ENCODE assay signal across 8 cellular contexts in the genomic region with DNA sequence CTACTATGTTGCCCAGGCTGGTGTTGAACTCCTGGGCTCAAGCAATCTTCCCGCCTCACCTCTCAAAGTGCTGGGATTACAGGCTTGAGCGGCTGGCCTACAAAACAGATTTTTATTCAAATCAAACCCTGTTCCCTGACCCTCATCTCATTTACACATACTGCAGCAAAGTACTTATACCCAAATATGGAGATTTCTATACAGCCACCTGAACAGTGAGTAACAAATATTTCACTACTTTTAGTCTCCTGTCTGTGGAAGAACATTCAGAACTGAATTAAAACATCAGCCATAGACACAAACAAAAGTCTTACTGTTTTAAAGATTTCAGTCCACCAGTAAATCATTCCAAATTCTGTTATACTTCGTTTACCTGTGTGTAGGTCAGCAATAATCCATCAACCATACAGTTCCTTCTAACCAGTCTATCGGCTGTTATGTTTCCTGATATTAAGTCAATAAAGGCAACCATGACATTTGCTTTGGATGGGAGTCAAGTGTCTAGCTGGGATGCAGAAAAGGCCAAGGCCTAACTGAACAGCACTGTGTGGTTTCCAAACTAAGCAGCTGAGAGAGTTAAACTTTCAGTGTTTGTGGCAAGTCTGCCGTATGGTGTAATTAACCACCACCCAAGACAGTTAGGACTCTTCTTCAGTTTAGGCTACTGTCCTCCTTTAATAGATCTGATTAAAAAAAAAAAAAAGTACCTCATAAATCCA. TPM values are rescaled to one million over a fixed set of nuclear protein-coding genes. Genes with fewer than 3 reads are reported as not detected.
DNase-seq lines count a peak whose midpoint lies in the region; ATAC-seq and TF ChIP-seq lines count a peak whose summit lies in the region.

No MANE protein-coding gene starts in this region.

- DNase-seq in NCI-H2107 treated with DMSO at 0.1 percent for 48 hours (lab: John Stamatoyannopoulos, UW; ENCODE audit: unreplicated experiment) (peak; percentile 29), NCI-H2107 (lab: John Stamatoyannopoulos, UW) (no peak), NCI-H146 (lab: John Stamatoyannopoulos, UW) (peak; percentile 12), spleen (no peak)
- DNase-seq in activated CD8-positive, alpha-beta T cell treated with anti-CD3 and anti-CD28 coated beads, Interleukin-2, amount 10 ng/mL, durations not matched to agents 7 days and 5 days = no peak

- CTCF ChIA-PET in activated CD8-positive, alpha-beta T cell treated with anti-CD3 and anti-CD28 coated beads, Interleukin-2, amount 10 ng/mL, durations not matched to agents 7 days and 5 days (lab: Charles Lee) = interaction anchor here (0.7 to 2.3 kb wide), 7 partner anchors 13 to 82 kb away, joined by 3 to 11 read pairs (median 4); no protein-coding TSS in a partner anchor

- TF ChIP-seq CTCF in nephron (IDR thresholded peaks at IDR 0.05; ENCODE audit: unreplicated experiment in 3 of 3) = no peak
- no peak for TF ChIP-seq CTCF in spleen (IDR thresholded peaks at IDR 0.05 in 8 of 11, conservative IDR thresholded peaks at IDR 0.05 in 3 of 11)

- H3K27me3 Mint-ChIP-seq in activated CD8-positive, alpha-beta T cell treated with anti-CD3 and anti-CD28 coated beads, Interleukin-2, amount 10 ng/mL, durations not matched to agents 7 days and 5 days (ENCODE audit: low read depth) = no peaks in the 10 kb centered on the region
- no peaks in the 10 kb centered on the region for H3K27me3 Mint-ChIP-seq in nephron (ENCODE audit: low read depth)

- WGBS in spleen, 5 donors = 61 to 80% (median 67%) methylated on average over 5 of the region's 5 CpGs

- no peak for TF ChIP-seq POLR2A in spleen (IDR thresholded peaks at IDR 0.05)

- peak overlapping the region in 3 of 8 donors; percentile 2 to 49 (median 14) for H3K27ac ChIP-seq in spleen

- H3K4me3 ChIP-seq in spleen = no peak overlapping the region

- peaks cover 0 to 97% (median 38%) of the 10 kb centered on the region in 6 donors for H3K4me1 ChIP-seq in spleen

- no peak for ATAC-seq in activated CD8-positive, alpha-beta T cell treated with anti-CD3 and anti-CD28 coated beads, Interleukin-2, amount 10 ng/mL, durations not matched to agents 7 days and 5 days
- ATAC-seq in HG02970 (IDR thresholded peaks at IDR 0.05; ENCODE audit: low FRiP score, unreplicated experiment) = no peak
- no peak for ATAC-seq in GM21423 (IDR thresholded peaks at IDR 0.05; ENCODE audit: unreplicated experiment)

- peaks cover 44% of the 10 kb centered on the region for H3K4me1 Mint-ChIP-seq in activated CD8-positive, alpha-beta T cell treated with anti-CD3 and anti-CD28 coated beads, Interleukin-2, amount 10 ng/mL, durations not matched to agents 7 days and 5 days (ENCODE audit: low read depth)
- peaks cover 11% of the 10 kb centered on the region for H3K4me1 Mint-ChIP-seq in nephron

- no peaks in the 10 kb centered on the region for H3K27me3 ChIP-seq in spleen (replicated peaks in 1 of 7)

- no peaks in the 10 kb centered on the region for H3K36me3 ChIP-seq in spleen

- peak overlapping the region; percentile 41 for H3K27ac Mint-ChIP-seq in activated CD8-positive, alpha-beta T cell treated with anti-CD3 and anti-CD28 coated beads, Interleukin-2, amount 10 ng/mL, durations not matched to agents 7 days and 5 days
- peak overlapping the region; percentile 49 to 72 (median 72) for H3K27ac Mint-ChIP-seq in nephron

- H3K9me3 ChIP-seq in spleen = no peaks in the 10 kb centered on the region

- no peak overlapping the region for H3K4me3 Mint-ChIP-seq in activated CD8-positive, alpha-beta T cell treated with anti-CD3 and anti-CD28 coated beads, Interleukin-2, amount 10 ng/mL, durations not matched to agents 7 days and 5 days
- no peak overlapping the region for H3K4me3 Mint-ChIP-seq in nephron

- H3K9me3 Mint-ChIP-seq in activated CD8-positive, alpha-beta T cell treated with anti-CD3 and anti-CD28 coated beads, Interleukin-2, amount 10 ng/mL, durations not matched to agents 7 days and 5 days (ENCODE audit: insufficient read depth) = no peaks in the 10 kb centered on the region
- H3K9me3 Mint-ChIP-seq in nephron = no peaks in the 10 kb centered on the region

- POLR2A ChIA-PET in activated CD8-positive, alpha-beta T cell treated with anti-CD3 and anti-CD28 coated beads, Interleukin-2, amount 10 ng/mL, durations not matched to agents 7 days and 5 days (lab: Charles Lee) = no interaction called here

- intact Hi-C loops in spleen (cut with DNase I; ENCODE audit: low total_unique reads) = no loop called here

- H3K36me3 Mint-ChIP-seq in activated CD8-positive, alpha-beta T cell treated with anti-CD3 and anti-CD28 coated beads, Interleukin-2, amount 10 ng/mL, durations not matched to agents 7 days and 5 days (ENCODE audit: low read depth) = peaks cover 5% of the 10 kb centered on the region
- H3K36me3 Mint-ChIP-seq in nephron (ENCODE audit: low read depth) = no peaks in the 10 kb centered on the region

RNA-seq across cellular contexts. Expression of a gene that starts 22.3 kb away (rescaled TPM):
- 10 to 100 TPM; 13.0 to 17.9 TPM for total RNA-seq in activated CD8-positive, alpha-beta T cell treated with anti-CD3 and anti-CD28 coated beads, Interleukin-2, amount 10 ng/mL, durations not matched to agents 7 days and 5 days
- 10 to 100 TPM; 34.5 to 65.4 (median 47.2) TPM for total RNA-seq in spleen
- 1 to 10 TPM; 3.1 to 6.2 (median 3.7) TPM for polyA plus RNA-seq in spleen

Comparison
In these comparisons a context has a peak if more than half of its experiments do, and no peak if none do; other contexts are left out.
1. DNase-seq: peak in NCI-H2107 treated with DMSO at 0.1 percent for 48 hours (single experiment) and NCI-H146 (single experiment); none in NCI-H2107 (single experiment), activated CD8-positive, alpha-beta T cell treated with anti-CD3 and anti-CD28 coated beads, Interleukin-2, amount 10 ng/mL, durations not matched to agents 7 days and 5 days (single experiment) and spleen (single experiment).